1 cellular context compared by ENCODE assay signal in genomic region chr16:54936086-54936978, GRCh38.
TF ChIP-seq lines count a peak whose summit lies in the region.

No MANE protein-coding gene starts in this region.

TF ChIP-seq in H1, 55 proteins besides CTCF, POLR2A, EP300 and RAD21 (continued from another document):
- no peak for TF ChIP-seq SIX5 (IDR thresholded peaks at IDR 0.05; ENCODE audit: low read depth, low read length)
- no peak for TF ChIP-seq TEAD4 (IDR thresholded peaks at IDR 0.05; ENCODE audit: low read depth, low read length)
- no peak for TF ChIP-seq BCL11A (IDR thresholded peaks at IDR 0.05; ENCODE audit: low read depth in 2 of 2, low read length in 2 of 2)
TF ChIP-seq in H1: peak in this region for 6.
